Comparison of ENCODE assay signal across 20 cellular contexts in genomic region chr19:9877775-9878510, GRCh38. TPM values are rescaled to one million over a fixed set of nuclear protein-coding genes. Genes with fewer than 3 reads are reported as not detected.
A peak's percentile ranks its signal among the peaks of the same experiment; 100 is the strongest.
DNase-seq lines count a peak whose midpoint lies in the region; ATAC-seq, FAIRE-seq and TF ChIP-seq lines count a peak whose summit lies in the region.
"Had no signal": no experiment of that assay in that cellular context is flagged by ENCODE, and none has a peak within 500 bp of the region (broad histone marks: within the 10 kb centered on the region; RNA-seq: fewer than 3 reads in every experiment).

No MANE protein-coding gene starts in this region.

- TF ChIP-seq POLR2A in H54 (IDR thresholded peaks at IDR 0.05; ENCODE audit: low read depth, low read length) = no peak

- intact Hi-C loops in kidney (cut with DNase I) = no loop called here

- FAIRE-seq in kidney (lab: Jason Lieb, UNC) = no peak
- no peak for FAIRE-seq in H54 (lab: Jason Lieb, UNC)

- peaks cover 3% of the 10 kb centered on the region; the same call in 1 of the 2 replicates for H3K4me1 ChIP-seq in DOHH2 (ENCODE audit: control insufficient read depth, low read length)
- no peaks in the 10 kb centered on the region for H3K4me1 ChIP-seq in kidney (ENCODE audit: control insufficient read depth in 1 of 2, insufficient read depth in 1 of 2, low read depth in 1 of 2, low read length in 2 of 2)
- H3K4me1 ChIP-seq in right atrium auricular region = no peaks in the 10 kb centered on the region
- H3K4me1 ChIP-seq: heart left ventricle, left lung, psoas muscle, tibial nerve had no signal

- DNase-seq in HT1080 (ENCODE audit: low read depth) (peak; percentile 62), SK-N-MC (ENCODE audit: low read depth, low spot score) (no peak), fibroblast of the aortic adventitia (ENCODE audit: low read depth) (peak; percentile 6), kidney (no peak), H54 (ENCODE audit: insufficient read length, low spot score) (no peak), right atrium auricular region (ENCODE audit: low spot score) (no peak)
- DNase-seq: activated naive CD4-positive, alpha-beta T cell treated with anti-CD3 and anti-CD28 coated beads for 36 hours; AML-193; endodermal cell; heart left ventricle; left lung; naive B cell; NCI-H2081 treated with DMSO at 0.1 percent for 48 hours; psoas muscle had no signal

- H3K9me3 ChIP-seq in DOHH2 (ENCODE audit: control insufficient read depth, insufficient read depth, low read length) (no peaks in the 10 kb centered on the region), SK-N-MC (ENCODE audit: low read depth, low read length) (no peaks in the 10 kb centered on the region), kidney (ENCODE audit: control insufficient read depth in 1 of 2, low read length in 2 of 2) (no peaks in the 10 kb centered on the region), right atrium auricular region (peaks cover 0 to 6% of the 10 kb centered on the region in 2 donors)
- H3K9me3 ChIP-seq: heart left ventricle, left lung, psoas muscle had no signal

- no peaks in the 10 kb centered on the region for H3K36me3 ChIP-seq in DOHH2 (ENCODE audit: control insufficient read depth, low read length)
- H3K36me3 ChIP-seq in SK-N-MC (ENCODE audit: insufficient read depth, low read length) = peaks cover 4% of the 10 kb centered on the region; the same call in 1 of the 2 replicates
- no peaks in the 10 kb centered on the region for H3K36me3 ChIP-seq in kidney (ENCODE audit: control insufficient read depth in 1 of 2, insufficient read depth in 2 of 2, low read length in 2 of 2)
- no peaks in the 10 kb centered on the region for H3K36me3 ChIP-seq in right atrium auricular region
- H3K36me3 ChIP-seq: cardiac muscle cell, heart left ventricle, left lung, tibial nerve had no signal

- no peaks in the 10 kb centered on the region for H3K79me2 ChIP-seq in DOHH2 (ENCODE audit: control insufficient read depth, low read length)

- no peaks in the 10 kb centered on the region for H3K9me2 ChIP-seq in DOHH2 (replicated peaks; ENCODE audit: control insufficient read depth, low read length)

- TF ChIP-seq CTCF in DOHH2 (IDR thresholded peaks at IDR 0.05; ENCODE audit: low read depth, low read length, poor library complexity, severe bottlenecking) = no peak
- TF ChIP-seq CTCF in fibroblast of the aortic adventitia (IDR thresholded peaks at IDR 0.05; ENCODE audit: insufficient read depth, low read length) = no peak
- TF ChIP-seq CTCF in kidney (IDR thresholded peaks at IDR 0.05; ENCODE audit: borderline replicate concordance, extremely low read depth, insufficient read depth) = no peak
- no peak for TF ChIP-seq CTCF in right atrium auricular region (IDR thresholded peaks at IDR 0.05)

- H4K20me1 ChIP-seq in DOHH2 (ENCODE audit: control insufficient read depth, insufficient read depth, low read depth, low read length) = no peaks in the 10 kb centered on the region

- no peaks in the 10 kb centered on the region for H3K27me3 ChIP-seq in DOHH2 (ENCODE audit: control insufficient read depth, low read length)
- H3K27me3 ChIP-seq in right atrium auricular region = no peaks in the 10 kb centered on the region
- H3K27me3 ChIP-seq: cardiac muscle cell, left lung, tibial nerve had no signal

- no peak overlapping the region for H3K9ac ChIP-seq in SK-N-MC (ENCODE audit: insufficient read length)
- H3K9ac ChIP-seq in kidney (ENCODE audit: low read length in 2 of 2) = no peak overlapping the region
- H3K9ac ChIP-seq: KMS-11 had no signal

- peak overlapping the region; percentile 21; the same call in 1 of the 2 replicates for H3K4me2 ChIP-seq in DOHH2 (ENCODE audit: low read length)
- H3K4me2 ChIP-seq: KMS-11 had no signal

- no peaks in the 10 kb centered on the region for H3F3A ChIP-seq in DOHH2 (ENCODE audit: control insufficient read depth, insufficient read depth)

- H3K27ac ChIP-seq in DOHH2 (ENCODE audit: low read depth, low read length) = no peak overlapping the region
- H3K27ac ChIP-seq in SK-N-MC = 0 out of 2 replicates have a peak overlapping the region, but pooled peaks have one; percentile 31
- H3K27ac ChIP-seq in kidney (ENCODE audit: low read depth in 2 of 2, low read length in 2 of 2) = no peak overlapping the region
- H3K27ac ChIP-seq in right atrium auricular region = no peak overlapping the region
- H3K27ac ChIP-seq: cardiac muscle cell, heart left ventricle, KMS-11, left lung, psoas muscle, tibial nerve, VCaP had no signal

- no peak for ATAC-seq in GM21576 (IDR thresholded peaks at IDR 0.05; ENCODE audit: unreplicated experiment)
- ATAC-seq: heart left ventricle, left lung, psoas muscle had no signal

- H3K4me3 ChIP-seq in DOHH2 (ENCODE audit: low read length) (no peak overlapping the region), SK-N-MC (no peak overlapping the region), fibroblast of the aortic adventitia (ENCODE audit: low read depth, low read length) (no peak overlapping the region), kidney (ENCODE audit: low read length in 2 of 2) (no peak overlapping the region), right atrium auricular region (no peak overlapping the region)
- H3K4me3 ChIP-seq: cardiac muscle cell, heart left ventricle, left lung, psoas muscle, tibial nerve had no signal

RNA-seq across cellular contexts. Expression of gene PIN1, which starts 42.8 kb away (rescaled TPM):
- 146 and 165 TPM in 2 replicates for total RNA-seq in HT1080 (2014; rRNA removed; shearing (Covaris generic))
- polyA plus RNA-seq in HT1080 (2015; cell fraction: cytosol; rRNA removed) = 83.6 and 108 TPM in 2 replicates
- 55.9 and 61.8 TPM in 2 replicates for polyA plus RNA-seq in HT1080 (2015; cell fraction: nucleus; rRNA removed)
- total RNA-seq in fibroblast of the aortic adventitia (ENCODE audit: low replicate concordance) = 18.6 and 59.7 TPM in 2 replicates
- 57.7 TPM for total RNA-seq in kidney
- 143 TPM for polyA plus RNA-seq in kidney (ENCODE audit: insufficient read depth, low read depth, low replicate concordance)
- total RNA-seq in right atrium auricular region = 100 to 1,000 TPM; 111 to 125 TPM

RNA-seq across cellular contexts. Expression of gene UBL5, which starts 50.2 kb away (rescaled TPM):
- 225 and 406 TPM in 2 replicates for total RNA-seq in HT1080 (2014; rRNA removed; shearing (Covaris generic))
- 1,028 and 1,184 TPM in 2 replicates for polyA plus RNA-seq in HT1080 (2015; cell fraction: cytosol; rRNA removed)
- 334 and 410 TPM in 2 replicates for polyA plus RNA-seq in HT1080 (2015; cell fraction: nucleus; rRNA removed)
- total RNA-seq in fibroblast of the aortic adventitia (ENCODE audit: low replicate concordance) (83.8 and 272 TPM in 2 replicates), kidney (322 TPM), right atrium auricular region (100 to 1,000 TPM; 677 to 684 TPM)
- polyA plus RNA-seq in kidney (ENCODE audit: insufficient read depth, low read depth, low replicate concordance) = 968 TPM

RNA-seq across cellular contexts. Expression of gene OLFM2, which starts 58.4 kb away (rescaled TPM):
- not detected in 2 replicates for total RNA-seq in HT1080 (2014; rRNA removed; shearing (Covaris generic))
- polyA plus RNA-seq in HT1080 (2015; cell fraction: cytosol; rRNA removed) = 0.14 and 0.24 TPM in 2 replicates
- 0.07 TPM in 1 of 2 replicates, not detected in the other for polyA plus RNA-seq in HT1080 (2015; cell fraction: nucleus; rRNA removed)
- total RNA-seq in fibroblast of the aortic adventitia (ENCODE audit: low replicate concordance) (0.82 and 16.0 TPM in 2 replicates), kidney (2.1 TPM), right atrium auricular region (1 to 10 TPM; 1.4 to 3.5 TPM)
- polyA plus RNA-seq in kidney (ENCODE audit: insufficient read depth, low read depth, low replicate concordance) = 5.4 TPM

RNA-seq across cellular contexts. Expression of gene FBXL12, which starts 59.1 kb away (rescaled TPM):
- total RNA-seq in HT1080 (2014; rRNA removed; shearing (Covaris generic)) = 21.2 and 24.3 TPM in 2 replicates
- polyA plus RNA-seq in HT1080 (2015; cell fraction: cytosol; rRNA removed) = 14.7 and 19.5 TPM in 2 replicates
- 41.3 and 73.9 TPM in 2 replicates for polyA plus RNA-seq in HT1080 (2015; cell fraction: nucleus; rRNA removed)
- total RNA-seq in fibroblast of the aortic adventitia (ENCODE audit: low replicate concordance) (14.4 and 27.8 TPM in 2 replicates), kidney (22.2 TPM), right atrium auricular region (10 to 100 TPM; 10.2 to 15.8 TPM)
- 12.7 TPM for polyA plus RNA-seq in kidney (ENCODE audit: insufficient read depth, low read depth, low replicate concordance)

Comparison
In these comparisons a context has a peak if more than half of its experiments do, and no peak if none do; other contexts are left out.
1. DNase-seq: peak in HT1080 (single experiment) and fibroblast of the aortic adventitia (single experiment); none in SK-N-MC (single experiment), kidney (single experiment), H54 (single experiment) and right atrium auricular region (single experiment).